In the genomic region with DNA sequence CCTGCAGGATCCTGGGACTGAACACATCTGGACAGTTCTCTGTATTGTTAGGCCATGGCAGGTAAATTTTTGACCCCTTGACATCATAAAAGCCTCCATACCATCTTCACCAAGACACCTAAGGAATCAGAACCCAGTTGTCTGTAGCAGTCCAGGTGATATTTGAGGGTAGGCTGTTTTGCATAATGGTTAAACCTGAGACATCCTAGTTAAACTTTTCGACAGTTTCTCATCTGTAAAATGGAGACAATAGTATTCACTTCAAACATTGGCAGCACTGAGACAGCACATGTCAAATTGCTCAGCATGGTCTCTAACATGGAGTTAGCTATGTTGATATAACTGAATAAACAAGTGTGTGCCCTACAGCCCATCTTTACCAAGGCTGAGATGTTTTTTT, we compare ENCODE assay signal across 1 cellular context.
TF ChIP-seq lines count a peak whose summit lies in the region.

No MANE protein-coding gene starts in this region.

TF ChIP-seq in GM12878, 131 proteins besides CTCF, POLR2A, EP300 and RAD21:
- no peak for TF ChIP-seq SIN3A (IDR thresholded peaks at IDR 0.05; ENCODE audit: low read depth, low read length)
- TF ChIP-seq, protein P1, sequence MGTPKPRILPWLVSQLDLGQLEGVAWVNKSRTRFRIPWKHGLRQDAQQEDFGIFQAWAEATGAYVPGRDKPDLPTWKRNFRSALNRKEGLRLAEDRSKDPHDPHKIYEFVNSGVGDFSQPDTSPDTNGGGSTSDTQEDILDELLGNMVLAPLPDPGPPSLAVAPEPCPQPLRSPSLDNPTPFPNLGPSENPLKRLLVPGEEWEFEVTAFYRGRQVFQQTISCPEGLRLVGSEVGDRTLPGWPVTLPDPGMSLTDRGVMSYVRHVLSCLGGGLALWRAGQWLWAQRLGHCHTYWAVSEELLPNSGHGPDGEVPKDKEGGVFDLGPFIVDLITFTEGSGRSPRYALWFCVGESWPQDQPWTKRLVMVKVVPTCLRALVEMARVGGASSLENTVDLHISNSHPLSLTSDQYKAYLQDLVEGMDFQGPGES (IDR thresholded peaks at IDR 0.05) = no peak
- no peak for TF ChIP-seq ZNF274 (IDR thresholded peaks at IDR 0.05; ENCODE audit: insufficient read depth, insufficient read length)
- no peak for TF ChIP-seq MTA2 (IDR thresholded peaks at IDR 0.05; ENCODE audit: low read depth)
- TF ChIP-seq CBX3 (IDR thresholded peaks at IDR 0.05; ENCODE audit: borderline replicate concordance, low read depth) = no peak
- TF ChIP-seq PAX8 (IDR thresholded peaks at IDR 0.05) = no peak
- TF ChIP-seq HDGF (IDR thresholded peaks at IDR 0.05) = no peak
- no peak for TF ChIP-seq POU2F2 (IDR thresholded peaks at IDR 0.05; ENCODE audit: borderline replicate concordance, low read depth, low read length)
- no peak for TF ChIP-seq FOXM1 (IDR thresholded peaks at IDR 0.05; ENCODE audit: low read depth, low read length)
- TF ChIP-seq NFYA (IDR thresholded peaks at IDR 0.05; ENCODE audit: borderline replicate concordance, low read depth, low read length) = no peak
- TF ChIP-seq, protein P2, sequence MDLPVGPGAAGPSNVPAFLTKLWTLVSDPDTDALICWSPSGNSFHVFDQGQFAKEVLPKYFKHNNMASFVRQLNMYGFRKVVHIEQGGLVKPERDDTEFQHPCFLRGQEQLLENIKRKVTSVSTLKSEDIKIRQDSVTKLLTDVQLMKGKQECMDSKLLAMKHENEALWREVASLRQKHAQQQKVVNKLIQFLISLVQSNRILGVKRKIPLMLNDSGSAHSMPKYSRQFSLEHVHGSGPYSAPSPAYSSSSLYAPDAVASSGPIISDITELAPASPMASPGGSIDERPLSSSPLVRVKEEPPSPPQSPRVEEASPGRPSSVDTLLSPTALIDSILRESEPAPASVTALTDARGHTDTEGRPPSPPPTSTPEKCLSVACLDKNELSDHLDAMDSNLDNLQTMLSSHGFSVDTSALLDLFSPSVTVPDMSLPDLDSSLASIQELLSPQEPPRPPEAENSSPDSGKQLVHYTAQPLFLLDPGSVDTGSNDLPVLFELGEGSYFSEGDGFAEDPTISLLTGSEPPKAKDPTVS (IDR thresholded peaks at IDR 0.05; ENCODE audit: low read depth, low read length) = no peak
- TF ChIP-seq SREBF2 (IDR thresholded peaks at IDR 0.05; ENCODE audit: low read length) = no peak
- TF ChIP-seq, protein P3, sequence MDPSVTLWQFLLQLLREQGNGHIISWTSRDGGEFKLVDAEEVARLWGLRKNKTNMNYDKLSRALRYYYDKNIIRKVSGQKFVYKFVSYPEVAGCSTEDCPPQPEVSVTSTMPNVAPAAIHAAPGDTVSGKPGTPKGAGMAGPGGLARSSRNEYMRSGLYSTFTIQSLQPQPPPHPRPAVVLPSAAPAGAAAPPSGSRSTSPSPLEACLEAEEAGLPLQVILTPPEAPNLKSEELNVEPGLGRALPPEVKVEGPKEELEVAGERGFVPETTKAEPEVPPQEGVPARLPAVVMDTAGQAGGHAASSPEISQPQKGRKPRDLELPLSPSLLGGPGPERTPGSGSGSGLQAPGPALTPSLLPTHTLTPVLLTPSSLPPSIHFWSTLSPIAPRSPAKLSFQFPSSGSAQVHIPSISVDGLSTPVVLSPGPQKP (IDR thresholded peaks at IDR 0.05; ENCODE audit: low read depth, low read length) = no peak
- TF ChIP-seq YY1 (IDR thresholded peaks at IDR 0.05; ENCODE audit: low read depth, low read length) = no peak
- TF ChIP-seq, protein P4, sequence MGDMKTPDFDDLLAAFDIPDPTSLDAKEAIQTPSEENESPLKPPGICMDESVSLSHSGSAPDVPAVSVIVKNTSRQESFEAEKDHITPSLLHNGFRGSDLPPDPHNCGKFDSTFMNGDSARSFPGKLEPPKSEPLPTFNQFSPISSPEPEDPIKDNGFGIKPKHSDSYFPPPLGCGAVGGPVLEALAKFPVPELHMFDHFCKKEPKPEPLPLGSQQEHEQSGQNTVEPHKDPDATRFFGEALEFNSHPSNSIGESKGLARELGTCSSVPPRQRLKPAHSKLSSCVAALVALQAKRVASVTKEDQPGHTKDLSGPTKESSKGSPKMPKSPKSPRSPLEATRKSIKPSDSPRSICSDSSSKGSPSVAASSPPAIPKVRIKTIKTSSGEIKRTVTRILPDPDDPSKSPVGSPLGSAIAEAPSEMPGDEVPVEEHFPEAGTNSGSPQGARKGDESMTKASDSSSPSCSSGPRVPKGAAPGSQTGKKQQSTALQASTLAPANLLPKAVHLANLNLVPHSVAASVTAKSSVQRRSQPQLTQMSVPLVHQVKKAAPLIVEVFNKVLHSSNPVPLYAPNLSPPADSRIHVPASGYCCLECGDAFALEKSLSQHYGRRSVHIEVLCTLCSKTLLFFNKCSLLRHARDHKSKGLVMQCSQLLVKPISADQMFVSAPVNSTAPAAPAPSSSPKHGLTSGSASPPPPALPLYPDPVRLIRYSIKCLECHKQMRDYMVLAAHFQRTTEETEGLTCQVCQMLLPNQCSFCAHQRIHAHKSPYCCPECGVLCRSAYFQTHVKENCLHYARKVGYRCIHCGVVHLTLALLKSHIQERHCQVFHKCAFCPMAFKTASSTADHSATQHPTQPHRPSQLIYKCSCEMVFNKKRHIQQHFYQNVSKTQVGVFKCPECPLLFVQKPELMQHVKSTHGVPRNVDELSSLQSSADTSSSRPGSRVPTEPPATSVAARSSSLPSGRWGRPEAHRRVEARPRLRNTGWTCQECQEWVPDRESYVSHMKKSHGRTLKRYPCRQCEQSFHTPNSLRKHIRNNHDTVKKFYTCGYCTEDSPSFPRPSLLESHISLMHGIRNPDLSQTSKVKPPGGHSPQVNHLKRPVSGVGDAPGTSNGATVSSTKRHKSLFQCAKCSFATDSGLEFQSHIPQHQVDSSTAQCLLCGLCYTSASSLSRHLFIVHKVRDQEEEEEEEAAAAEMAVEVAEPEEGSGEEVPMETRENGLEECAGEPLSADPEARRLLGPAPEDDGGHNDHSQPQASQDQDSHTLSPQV (IDR thresholded peaks at IDR 0.05) = no peak
- TF ChIP-seq CEBPB (IDR thresholded peaks at IDR 0.05; ENCODE audit: borderline replicate concordance in 1 of 2, low read depth in 2 of 2, low read length in 2 of 2) = no peak
- TF ChIP-seq CHD2 (IDR thresholded peaks at IDR 0.05; ENCODE audit: borderline replicate concordance, low read depth, low read length) = no peak
- TF ChIP-seq TARDBP (IDR thresholded peaks at IDR 0.05; ENCODE audit: borderline replicate concordance) = no peak
- TF ChIP-seq, protein P5, sequence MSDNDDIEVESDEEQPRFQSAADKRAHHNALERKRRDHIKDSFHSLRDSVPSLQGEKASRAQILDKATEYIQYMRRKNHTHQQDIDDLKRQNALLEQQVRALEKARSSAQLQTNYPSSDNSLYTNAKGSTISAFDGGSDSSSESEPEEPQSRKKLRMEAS (IDR thresholded peaks at IDR 0.05; ENCODE audit: low read depth, low read length) = no peak
- TF ChIP-seq CREM (IDR thresholded peaks at IDR 0.05; ENCODE audit: low read depth) = no peak
